2 cellular contexts compared by ENCODE assay signal in genomic region chr13:49610176-49610575, GRCh38.
TF ChIP-seq lines count a peak whose summit lies in the region.

No MANE protein-coding gene starts in this region.

TF ChIP-seq in SK-N-SH, 30 proteins besides CTCF, POLR2A, EP300 and RAD21 (continued from another document):
- TF ChIP-seq REST (IDR thresholded peaks at IDR 0.05; ENCODE audit: low read depth, low read length) (no peak), POLR2AphosphoS5 (IDR thresholded peaks at IDR 0.05; ENCODE audit: low read depth, low read length) (no peak), ELF1 (IDR thresholded peaks at IDR 0.05) (no peak), CHD2 (IDR thresholded peaks at IDR 0.05; ENCODE audit: low read length, partially characterized antibody) (no peak), SIN3A (IDR thresholded peaks at IDR 0.05; ENCODE audit: borderline replicate concordance, low read depth, low read length) (no peak), YY1 (IDR thresholded peaks at IDR 0.05; ENCODE audit: low read depth) (no peak), NRF1 (IDR thresholded peaks at IDR 0.05; ENCODE audit: low read depth, low read length) (no peak), GATA2 (CRISPR knock-in tag; IDR thresholded peaks at IDR 0.05) (no peak), PBX3 (IDR thresholded peaks at IDR 0.05) (no peak), NFIC (IDR thresholded peaks at IDR 0.05; ENCODE audit: borderline replicate concordance) (no peak), ZBTB33 (IDR thresholded peaks at IDR 0.05; ENCODE audit: borderline replicate concordance, low read depth) (no peak), JUND (IDR thresholded peaks at IDR 0.05) (no peak), TCF12 (IDR thresholded peaks at IDR 0.05) (no peak), RXRA (IDR thresholded peaks at IDR 0.05; ENCODE audit: borderline replicate concordance, low read depth) (no peak), RFX5 (IDR thresholded peaks at IDR 0.05; ENCODE audit: low read length) (no peak), FOXJ3 (CRISPR knock-in tag; IDR thresholded peaks at IDR 0.05) (no peak)

TF ChIP-seq in SK-N-SH treated with all-trans-retinoic acid at 6 μM for 48 hours, 23 proteins besides CTCF, POLR2A, EP300 and RAD21 (continued from another document):
- TF ChIP-seq TSHZ2 (CRISPR knock-in tag; IDR thresholded peaks at IDR 0.05) (no peak), SNAI2 (CRISPR knock-in tag; IDR thresholded peaks at IDR 0.05) (no peak), ZFP3 (CRISPR knock-in tag; IDR thresholded peaks at IDR 0.05) (no peak), ESRRG (CRISPR knock-in tag; IDR thresholded peaks at IDR 0.05) (no peak)
